In the genomic region with DNA sequence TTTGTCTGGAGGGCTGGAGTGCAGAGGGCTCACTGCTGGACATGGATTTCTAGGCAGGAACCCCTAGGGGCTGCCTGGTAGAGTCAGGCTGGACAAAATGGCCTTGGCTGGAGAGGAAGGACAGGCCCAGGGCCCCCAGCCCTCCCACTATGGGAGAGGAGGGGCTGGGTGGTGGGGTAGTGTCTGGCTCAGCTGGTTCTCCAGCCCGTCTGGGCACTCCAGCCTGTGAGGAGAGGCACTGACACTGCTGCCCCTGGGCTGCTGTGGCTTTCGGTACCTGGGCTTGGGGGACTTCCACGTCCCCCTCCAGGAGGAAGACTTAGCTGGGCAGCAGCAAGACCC, we compare ENCODE assay signal across 1 cellular context.
TF ChIP-seq lines count a peak whose summit lies in the region.

No MANE protein-coding gene starts in this region.

TF ChIP-seq in GM23338, 12 proteins besides CTCF, POLR2A, EP300 and RAD21:
- TF ChIP-seq NANOG (IDR thresholded peaks at IDR 0.05; ENCODE audit: borderline replicate concordance) (no peak), CREB1 (CRISPR knock-in tag; IDR thresholded peaks at IDR 0.05; ENCODE audit: low read depth) (no peak), EZH2 (IDR thresholded peaks at IDR 0.05; ENCODE audit: low read depth, unreplicated experiment) (no peak), EZH2phosphoT487 (IDR thresholded peaks at IDR 0.05; ENCODE audit: unreplicated experiment) (no peak), ZNF114 (CRISPR knock-in tag; IDR thresholded peaks at IDR 0.05) (no peak), ZNF331 (CRISPR knock-in tag; IDR thresholded peaks at IDR 0.05; ENCODE audit: low read depth) (no peak), JUNB (IDR thresholded peaks at IDR 0.05; ENCODE audit: unreplicated experiment) (no peak), STAT1 (IDR thresholded peaks at IDR 0.05; ENCODE audit: unreplicated experiment) (no peak), POLR2AphosphoS5 (IDR thresholded peaks at IDR 0.05; ENCODE audit: low read depth) (no peak)
- TF ChIP-seq, protein P1, sequence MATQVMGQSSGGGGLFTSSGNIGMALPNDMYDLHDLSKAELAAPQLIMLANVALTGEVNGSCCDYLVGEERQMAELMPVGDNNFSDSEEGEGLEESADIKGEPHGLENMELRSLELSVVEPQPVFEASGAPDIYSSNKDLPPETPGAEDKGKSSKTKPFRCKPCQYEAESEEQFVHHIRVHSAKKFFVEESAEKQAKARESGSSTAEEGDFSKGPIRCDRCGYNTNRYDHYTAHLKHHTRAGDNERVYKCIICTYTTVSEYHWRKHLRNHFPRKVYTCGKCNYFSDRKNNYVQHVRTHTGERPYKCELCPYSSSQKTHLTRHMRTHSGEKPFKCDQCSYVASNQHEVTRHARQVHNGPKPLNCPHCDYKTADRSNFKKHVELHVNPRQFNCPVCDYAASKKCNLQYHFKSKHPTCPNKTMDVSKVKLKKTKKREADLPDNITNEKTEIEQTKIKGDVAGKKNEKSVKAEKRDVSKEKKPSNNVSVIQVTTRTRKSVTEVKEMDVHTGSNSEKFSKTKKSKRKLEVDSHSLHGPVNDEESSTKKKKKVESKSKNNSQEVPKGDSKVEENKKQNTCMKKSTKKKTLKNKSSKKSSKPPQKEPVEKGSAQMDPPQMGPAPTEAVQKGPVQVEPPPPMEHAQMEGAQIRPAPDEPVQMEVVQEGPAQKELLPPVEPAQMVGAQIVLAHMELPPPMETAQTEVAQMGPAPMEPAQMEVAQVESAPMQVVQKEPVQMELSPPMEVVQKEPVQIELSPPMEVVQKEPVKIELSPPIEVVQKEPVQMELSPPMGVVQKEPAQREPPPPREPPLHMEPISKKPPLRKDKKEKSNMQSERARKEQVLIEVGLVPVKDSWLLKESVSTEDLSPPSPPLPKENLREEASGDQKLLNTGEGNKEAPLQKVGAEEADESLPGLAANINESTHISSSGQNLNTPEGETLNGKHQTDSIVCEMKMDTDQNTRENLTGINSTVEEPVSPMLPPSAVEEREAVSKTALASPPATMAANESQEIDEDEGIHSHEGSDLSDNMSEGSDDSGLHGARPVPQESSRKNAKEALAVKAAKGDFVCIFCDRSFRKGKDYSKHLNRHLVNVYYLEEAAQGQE (IDR thresholded peaks at IDR 0.05; ENCODE audit: unreplicated experiment), result no peak
- TF ChIP-seq, protein P2, sequence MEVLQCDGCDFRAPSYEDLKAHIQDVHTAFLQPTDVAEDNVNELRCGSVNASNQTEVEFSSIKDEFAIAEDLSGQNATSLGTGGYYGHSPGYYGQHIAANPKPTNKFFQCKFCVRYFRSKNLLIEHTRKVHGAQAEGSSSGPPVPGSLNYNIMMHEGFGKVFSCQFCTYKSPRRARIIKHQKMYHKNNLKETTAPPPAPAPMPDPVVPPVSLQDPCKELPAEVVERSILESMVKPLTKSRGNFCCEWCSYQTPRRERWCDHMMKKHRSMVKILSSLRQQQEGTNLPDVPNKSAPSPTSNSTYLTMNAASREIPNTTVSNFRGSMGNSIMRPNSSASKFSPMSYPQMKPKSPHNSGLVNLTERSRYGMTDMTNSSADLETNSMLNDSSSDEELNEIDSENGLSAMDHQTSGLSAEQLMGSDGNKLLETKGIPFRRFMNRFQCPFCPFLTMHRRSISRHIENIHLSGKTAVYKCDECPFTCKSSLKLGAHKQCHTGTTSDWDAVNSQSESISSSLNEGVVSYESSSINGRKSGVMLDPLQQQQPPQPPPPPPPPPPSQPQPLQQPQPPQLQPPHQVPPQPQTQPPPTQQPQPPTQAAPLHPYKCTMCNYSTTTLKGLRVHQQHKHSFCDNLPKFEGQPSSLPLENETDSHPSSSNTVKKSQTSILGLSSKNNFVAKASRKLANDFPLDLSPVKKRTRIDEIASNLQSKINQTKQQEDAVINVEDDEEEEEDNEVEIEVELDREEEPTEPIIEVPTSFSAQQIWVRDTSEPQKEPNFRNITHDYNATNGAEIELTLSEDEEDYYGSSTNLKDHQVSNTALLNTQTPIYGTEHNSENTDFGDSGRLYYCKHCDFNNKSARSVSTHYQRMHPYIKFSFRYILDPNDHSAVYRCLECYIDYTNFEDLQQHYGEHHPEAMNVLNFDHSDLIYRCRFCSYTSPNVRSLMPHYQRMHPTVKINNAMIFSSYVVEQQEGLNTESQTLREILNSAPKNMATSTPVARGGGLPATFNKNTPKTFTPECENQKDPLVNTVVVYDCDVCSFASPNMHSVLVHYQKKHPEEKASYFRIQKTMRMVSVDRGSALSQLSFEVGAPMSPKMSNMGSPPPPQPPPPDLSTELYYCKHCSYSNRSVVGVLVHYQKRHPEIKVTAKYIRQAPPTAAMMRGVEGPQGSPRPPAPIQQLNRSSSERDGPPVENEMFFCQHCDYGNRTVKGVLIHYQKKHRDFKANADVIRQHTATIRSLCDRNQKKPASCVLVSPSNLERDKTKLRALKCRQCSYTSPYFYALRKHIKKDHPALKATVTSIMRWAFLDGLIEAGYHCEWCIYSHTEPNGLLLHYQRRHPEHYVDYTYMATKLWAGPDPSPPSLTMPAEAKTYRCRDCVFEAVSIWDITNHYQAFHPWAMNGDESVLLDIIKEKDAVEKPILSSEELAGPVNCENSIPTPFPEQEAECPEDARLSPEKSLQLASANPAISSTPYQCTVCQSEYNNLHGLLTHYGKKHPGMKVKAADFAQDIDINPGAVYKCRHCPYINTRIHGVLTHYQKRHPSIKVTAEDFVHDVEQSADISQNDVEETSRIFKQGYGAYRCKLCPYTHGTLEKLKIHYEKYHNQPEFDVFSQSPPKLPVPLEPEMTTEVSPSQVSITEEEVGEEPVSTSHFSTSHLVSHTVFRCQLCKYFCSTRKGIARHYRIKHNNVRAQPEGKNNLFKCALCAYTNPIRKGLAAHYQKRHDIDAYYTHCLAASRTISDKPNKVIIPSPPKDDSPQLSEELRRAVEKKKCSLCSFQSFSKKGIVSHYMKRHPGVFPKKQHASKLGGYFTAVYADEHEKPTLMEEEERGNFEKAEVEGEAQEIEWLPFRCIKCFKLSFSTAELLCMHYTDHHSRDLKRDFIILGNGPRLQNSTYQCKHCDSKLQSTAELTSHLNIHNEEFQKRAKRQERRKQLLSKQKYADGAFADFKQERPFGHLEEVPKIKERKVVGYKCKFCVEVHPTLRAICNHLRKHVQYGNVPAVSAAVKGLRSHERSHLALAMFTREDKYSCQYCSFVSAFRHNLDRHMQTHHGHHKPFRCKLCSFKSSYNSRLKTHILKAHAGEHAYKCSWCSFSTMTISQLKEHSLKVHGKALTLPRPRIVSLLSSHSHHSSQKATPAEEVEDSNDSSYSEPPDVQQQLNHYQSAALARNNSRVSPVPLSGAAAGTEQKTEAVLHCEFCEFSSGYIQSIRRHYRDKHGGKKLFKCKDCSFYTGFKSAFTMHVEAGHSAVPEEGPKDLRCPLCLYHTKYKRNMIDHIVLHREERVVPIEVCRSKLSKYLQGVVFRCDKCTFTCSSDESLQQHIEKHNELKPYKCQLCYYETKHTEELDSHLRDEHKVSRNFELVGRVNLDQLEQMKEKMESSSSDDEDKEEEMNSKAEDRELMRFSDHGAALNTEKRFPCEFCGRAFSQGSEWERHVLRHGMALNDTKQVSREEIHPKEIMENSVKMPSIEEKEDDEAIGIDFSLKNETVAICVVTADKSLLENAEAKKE (CRISPR knock-in tag; IDR thresholded peaks at IDR 0.05), result no peak
- TF ChIP-seq, protein P3, sequence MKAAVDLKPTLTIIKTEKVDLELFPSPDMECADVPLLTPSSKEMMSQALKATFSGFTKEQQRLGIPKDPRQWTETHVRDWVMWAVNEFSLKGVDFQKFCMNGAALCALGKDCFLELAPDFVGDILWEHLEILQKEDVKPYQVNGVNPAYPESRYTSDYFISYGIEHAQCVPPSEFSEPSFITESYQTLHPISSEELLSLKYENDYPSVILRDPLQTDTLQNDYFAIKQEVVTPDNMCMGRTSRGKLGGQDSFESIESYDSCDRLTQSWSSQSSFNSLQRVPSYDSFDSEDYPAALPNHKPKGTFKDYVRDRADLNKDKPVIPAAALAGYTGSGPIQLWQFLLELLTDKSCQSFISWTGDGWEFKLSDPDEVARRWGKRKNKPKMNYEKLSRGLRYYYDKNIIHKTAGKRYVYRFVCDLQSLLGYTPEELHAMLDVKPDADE (IDR thresholded peaks at IDR 0.05), result no peak
